In the genomic region with DNA sequence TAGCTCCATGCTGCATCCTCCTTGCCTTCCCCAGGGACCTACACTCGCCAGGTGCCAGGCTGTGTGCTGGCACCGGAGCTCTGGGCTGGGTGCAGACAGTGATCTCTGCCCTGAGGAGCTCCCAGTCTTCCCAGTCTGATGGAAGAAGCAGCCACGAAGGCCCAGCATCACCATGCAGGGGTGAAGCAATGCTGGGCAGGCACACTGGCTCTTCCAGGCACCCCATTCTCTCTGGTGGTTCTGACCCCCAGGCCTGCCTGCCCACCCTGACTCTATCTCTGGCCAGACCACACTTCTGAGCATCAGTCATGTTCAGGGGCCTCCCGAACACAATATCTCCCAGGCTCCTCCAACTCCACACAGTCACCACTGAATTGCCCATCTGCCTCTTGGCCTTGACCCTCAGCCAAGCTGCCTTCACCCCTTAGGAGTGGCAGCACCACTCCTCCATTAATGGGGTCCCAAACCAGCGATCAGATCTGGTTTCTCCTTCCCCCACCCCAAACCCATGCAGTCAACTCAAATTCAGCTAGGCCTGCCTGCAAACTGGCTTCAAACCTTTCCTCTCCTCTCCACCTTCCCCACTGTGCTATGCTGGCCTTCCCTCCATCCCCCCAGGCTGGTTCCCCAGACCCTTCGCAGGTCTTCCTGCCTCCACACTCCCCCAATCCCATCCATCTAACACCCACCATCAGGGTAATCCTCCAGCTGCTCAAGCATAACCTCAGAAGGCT, we compare ENCODE assay signal across 29 cellular contexts.
"Had no signal": no experiment of that assay in that cellular context is flagged by ENCODE, and none has a peak within 500 bp of the region (broad histone marks: within the 10 kb centered on the region; RNA-seq: fewer than 3 reads in every experiment).

No MANE protein-coding gene starts in this region.

- H3K9me3 Mint-ChIP-seq: activated CD4-positive, alpha-beta memory T cell treated with anti-CD3 and anti-CD28 coated beads for 36 hours; activated CD4-positive, alpha-beta T cell treated with anti-CD3 and anti-CD28 coated beads, Interleukin-2, amount 10 ng/mL, durations not matched to agents 7 days and 5 days; activated naive CD8-positive, alpha-beta T cell treated with anti-CD3 and anti-CD28 coated beads, Interleukin-2, amount 50 U/mL, for 24 hours; activated T-cell treated with anti-CD3 and anti-CD28 coated beads, Interleukin-2, amount 50 U/mL, for 72 hours; activated T-helper 2 cell treated with anti-CD3 and anti-CD28 coated beads, Interferon-gamma antibody, Interleukin-2, Interleukin-4, amounts not matched to agents 10 μg/mL and 5 μg/mL and 100 μg/mL, durations not matched to agents 14 hours and 24 hours and 36 hours had no signal

- DNase-seq: activated CD4-positive, alpha-beta memory T cell treated with anti-CD3 and anti-CD28 coated beads for 36 hours; activated CD4-positive, alpha-beta T cell treated with anti-CD3 and anti-CD28 coated beads, Interleukin-2, amount 10 ng/mL, durations not matched to agents 7 days and 5 days; activated CD4-positive, CD25-positive, alpha-beta regulatory T cell; activated gamma-delta T cell treated with Interleukin-2 at 50 U/mL for 16 hours; activated naive CD4-positive, alpha-beta T cell treated with anti-CD3 and anti-CD28 coated beads, Interleukin-2, amount 50 U/mL, for 16 hours; activated naive CD8-positive, alpha-beta T cell treated with anti-CD3 and anti-CD28 coated beads, Interleukin-2, amount 50 U/mL, for 24 hours; activated T-cell treated with anti-CD3 and anti-CD28 coated beads, Interleukin-2, amount 50 U/mL, for 72 hours; amniotic stem cell; body of pancreas; central memory CD4-positive, alpha-beta T cell; NCI-H1048; NCI-H146; NCI-H187 treated with DMSO at 0.1 percent for 48 hours; NCI-H2081 treated with DMSO at 0.1 percent for 48 hours; NCI-H345; NCI-H510A; NCI-H526 treated with DMSO at 0.1 percent for 48 hours; NCI-H82; RPMI8226; T-cell; T-helper 2 cell; T1000 had no signal

- H3K27ac Mint-ChIP-seq: activated CD4-positive, alpha-beta memory T cell treated with anti-CD3 and anti-CD28 coated beads for 36 hours; activated CD4-positive, alpha-beta T cell treated with anti-CD3 and anti-CD28 coated beads, Interleukin-2, amount 10 ng/mL, durations not matched to agents 7 days and 5 days; activated naive CD8-positive, alpha-beta T cell treated with anti-CD3 and anti-CD28 coated beads, Interleukin-2, amount 50 U/mL, for 24 hours; activated T-cell treated with anti-CD3 and anti-CD28 coated beads, Interleukin-2, amount 50 U/mL, for 72 hours; activated T-helper 2 cell treated with anti-CD3 and anti-CD28 coated beads, Interferon-gamma antibody, Interleukin-2, Interleukin-4, amounts not matched to agents 10 μg/mL and 5 μg/mL and 100 μg/mL, durations not matched to agents 14 hours and 24 hours and 36 hours; T-cell had no signal

- H3K4me1 ChIP-seq: ascending aorta had no signal

- H3K4me1 Mint-ChIP-seq: activated CD4-positive, alpha-beta T cell treated with anti-CD3 and anti-CD28 coated beads, Interleukin-2, amount 10 ng/mL, durations not matched to agents 7 days and 5 days; activated naive CD8-positive, alpha-beta T cell treated with anti-CD3 and anti-CD28 coated beads, Interleukin-2, amount 50 U/mL, for 24 hours had no signal

- ATAC-seq: activated naive CD8-positive, alpha-beta T cell treated with anti-CD3 and anti-CD28 coated beads, Interleukin-2, amount 50 U/mL, for 24 hours; activated T-cell treated with anti-CD3 and anti-CD28 coated beads, Interleukin-2, amount 50 U/mL, for 72 hours; body of pancreas; Panc1; Right ventricle myocardium inferior; T-cell had no signal

- H3K4me3 ChIP-seq: ascending aorta, body of pancreas, SK-N-MC had no signal

- H3K9me3 ChIP-seq: body of pancreas had no signal

- H3K36me3 ChIP-seq: ascending aorta had no signal

- FAIRE-seq: bronchial epithelial cell, TTC549 had no signal

- H3K27me3 ChIP-seq: ascending aorta had no signal

- H3K36me3 Mint-ChIP-seq: activated CD4-positive, alpha-beta memory T cell treated with anti-CD3 and anti-CD28 coated beads for 36 hours; T-cell had no signal

- H3K27ac ChIP-seq: ascending aorta, body of pancreas, SK-N-MC had no signal

- H3K4me3 Mint-ChIP-seq: activated CD4-positive, alpha-beta memory T cell treated with anti-CD3 and anti-CD28 coated beads for 36 hours; activated CD4-positive, alpha-beta T cell treated with anti-CD3 and anti-CD28 coated beads, Interleukin-2, amount 10 ng/mL, durations not matched to agents 7 days and 5 days; activated naive CD8-positive, alpha-beta T cell treated with anti-CD3 and anti-CD28 coated beads, Interleukin-2, amount 50 U/mL, for 24 hours; activated T-cell treated with anti-CD3 and anti-CD28 coated beads, Interleukin-2, amount 50 U/mL, for 72 hours had no signal
